Comparison of ENCODE assay signal across 1 cellular context in genomic region chr5:168443950-168444700, GRCh38.
TF ChIP-seq lines count a peak whose summit lies in the region.

No MANE protein-coding gene starts in this region.

TF ChIP-seq in SK-N-SH, 30 proteins besides CTCF, POLR2A, EP300 and RAD21:
- TF ChIP-seq NRF1 (IDR thresholded peaks at IDR 0.05; ENCODE audit: low read depth, low read length) (no peak), RXRA (IDR thresholded peaks at IDR 0.05; ENCODE audit: borderline replicate concordance, low read depth) (no peak), EZH2phosphoT487 (IDR thresholded peaks at IDR 0.05; ENCODE audit: borderline replicate concordance, low read depth) (no peak), FOSL2 (IDR thresholded peaks at IDR 0.05; ENCODE audit: borderline replicate concordance, low read depth) (no peak), TAF1 (IDR thresholded peaks at IDR 0.05; ENCODE audit: borderline replicate concordance, low read depth, low read length) (no peak), YY1 (IDR thresholded peaks at IDR 0.05; ENCODE audit: low read depth) (no peak), JUND (IDR thresholded peaks at IDR 0.05) (no peak), TEAD4 (IDR thresholded peaks at IDR 0.05; ENCODE audit: borderline replicate concordance, insufficient read depth) (no peak), SIN3A (IDR thresholded peaks at IDR 0.05; ENCODE audit: borderline replicate concordance, low read depth, low read length) (no peak), CHD2 (IDR thresholded peaks at IDR 0.05; ENCODE audit: low read length, partially characterized antibody) (no peak), NFIC (IDR thresholded peaks at IDR 0.05; ENCODE audit: borderline replicate concordance) (no peak), FOXM1 (IDR thresholded peaks at IDR 0.05; ENCODE audit: low read depth) (no peak), MXI1 (IDR thresholded peaks at IDR 0.05; ENCODE audit: low read depth, low read length) (no peak), USF2 (IDR thresholded peaks at IDR 0.05; ENCODE audit: borderline replicate concordance, low read depth, low read length) (no peak), GABPA (IDR thresholded peaks at IDR 0.05; ENCODE audit: low read depth) (no peak), MEF2A (IDR thresholded peaks at IDR 0.05; ENCODE audit: borderline replicate concordance, low read depth) (no peak)
- TF ChIP-seq, protein P1, sequence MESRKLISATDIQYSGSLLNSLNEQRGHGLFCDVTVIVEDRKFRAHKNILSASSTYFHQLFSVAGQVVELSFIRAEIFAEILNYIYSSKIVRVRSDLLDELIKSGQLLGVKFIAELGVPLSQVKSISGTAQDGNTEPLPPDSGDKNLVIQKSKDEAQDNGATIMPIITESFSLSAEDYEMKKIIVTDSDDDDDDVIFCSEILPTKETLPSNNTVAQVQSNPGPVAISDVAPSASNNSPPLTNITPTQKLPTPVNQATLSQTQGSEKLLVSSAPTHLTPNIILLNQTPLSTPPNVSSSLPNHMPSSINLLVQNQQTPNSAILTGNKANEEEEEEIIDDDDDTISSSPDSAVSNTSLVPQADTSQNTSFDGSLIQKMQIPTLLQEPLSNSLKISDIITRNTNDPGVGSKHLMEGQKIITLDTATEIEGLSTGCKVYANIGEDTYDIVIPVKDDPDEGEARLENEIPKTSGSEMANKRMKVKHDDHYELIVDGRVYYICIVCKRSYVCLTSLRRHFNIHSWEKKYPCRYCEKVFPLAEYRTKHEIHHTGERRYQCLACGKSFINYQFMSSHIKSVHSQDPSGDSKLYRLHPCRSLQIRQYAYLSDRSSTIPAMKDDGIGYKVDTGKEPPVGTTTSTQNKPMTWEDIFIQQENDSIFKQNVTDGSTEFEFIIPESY (IDR thresholded peaks at IDR 0.05; ENCODE audit: borderline replicate concordance, low read depth) = no peak
- TF ChIP-seq, protein P2, sequence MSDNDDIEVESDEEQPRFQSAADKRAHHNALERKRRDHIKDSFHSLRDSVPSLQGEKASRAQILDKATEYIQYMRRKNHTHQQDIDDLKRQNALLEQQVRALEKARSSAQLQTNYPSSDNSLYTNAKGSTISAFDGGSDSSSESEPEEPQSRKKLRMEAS (IDR thresholded peaks at IDR 0.05; ENCODE audit: low read depth) = no peak
- TF ChIP-seq, protein P3, sequence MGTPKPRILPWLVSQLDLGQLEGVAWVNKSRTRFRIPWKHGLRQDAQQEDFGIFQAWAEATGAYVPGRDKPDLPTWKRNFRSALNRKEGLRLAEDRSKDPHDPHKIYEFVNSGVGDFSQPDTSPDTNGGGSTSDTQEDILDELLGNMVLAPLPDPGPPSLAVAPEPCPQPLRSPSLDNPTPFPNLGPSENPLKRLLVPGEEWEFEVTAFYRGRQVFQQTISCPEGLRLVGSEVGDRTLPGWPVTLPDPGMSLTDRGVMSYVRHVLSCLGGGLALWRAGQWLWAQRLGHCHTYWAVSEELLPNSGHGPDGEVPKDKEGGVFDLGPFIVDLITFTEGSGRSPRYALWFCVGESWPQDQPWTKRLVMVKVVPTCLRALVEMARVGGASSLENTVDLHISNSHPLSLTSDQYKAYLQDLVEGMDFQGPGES (IDR thresholded peaks at IDR 0.05; ENCODE audit: low read depth, low read length) = no peak
TF ChIP-seq in SK-N-SH: peak in this region for 0.
